20 cellular contexts compared by ENCODE assay signal in genomic region chr19:13417054-13417453, GRCh38.
A peak's percentile ranks its signal among the peaks of the same experiment; 100 is the strongest.
DNase-seq lines count a peak whose midpoint lies in the region; ATAC-seq and TF ChIP-seq lines count a peak whose summit lies in the region.
"Had no signal": no experiment of that assay in that cellular context is flagged by ENCODE, and none has a peak within 500 bp of the region (broad histone marks: within the 10 kb centered on the region; RNA-seq: fewer than 3 reads in every experiment).

No MANE protein-coding gene starts in this region.

- H3K4me3 Mint-ChIP-seq in activated B cell treated with CpG ODN at 0.5 μM for 24 hours = no peak overlapping the region
- peak overlapping the region; percentile 52 for H3K4me3 Mint-ChIP-seq in neural progenitor cell
- H3K4me3 Mint-ChIP-seq: dendritic cell treated with granulocyte-macrophage colony-stimulating factor and Interleukin-4, amounts not matched to agents 40 ng/mL and 50 ng/mL, for 4 days; neural crest cell had no signal

- POLR2A ChIA-PET in SK-N-SH (lab: Yijun Ruan, JAX) (no interaction called here), activated B cell treated with CpG ODN at 0.5 μM for 24 hours (lab: Charles Lee) (no interaction called here)

- no peak overlapping the region for H3K4me3 ChIP-seq in SK-N-SH (ENCODE audit: low read depth in 2 of 2, low read length in 1 of 2)
- H3K4me3 ChIP-seq in neural progenitor cell = no peak overlapping the region
- H3K4me3 ChIP-seq: adrenal gland, breast epithelium, prostate gland had no signal

- H3F3A ChIP-seq in SK-N-SH (replicated peaks; ENCODE audit: insufficient read depth) (no peaks in the 10 kb centered on the region), neural progenitor cell (ENCODE audit: low read depth) (no peaks in the 10 kb centered on the region)

- 13% methylated on average over 2 of the region's 10 CpGs for WGBS in SK-N-SH (ENCODE audit: low lambda C conversion rate)

- H3K9me3 Mint-ChIP-seq in activated B cell treated with CpG ODN at 0.5 μM for 24 hours (peaks cover 7% of the 10 kb centered on the region), neural progenitor cell (peaks cover 6% of the 10 kb centered on the region)

- H3K27ac ChIP-seq in SK-N-SH (ENCODE audit: low read depth in 2 of 2, low read length in 1 of 2) (no peak overlapping the region), neural progenitor cell (no peak overlapping the region)
- H3K27ac ChIP-seq: adrenal gland, breast epithelium, C4-2B, foreskin keratinocyte, prostate gland had no signal

- TF ChIP-seq CTCF in SK-N-SH (IDR thresholded peaks at IDR 0.05) (no peak), activated B cell treated with CpG ODN at 0.5 μM for 24 hours (IDR thresholded peaks at IDR 0.05) (no peak), neural progenitor cell (IDR thresholded peaks at IDR 0.05) (no peak)

- H2AFZ ChIP-seq in SK-N-SH (ENCODE audit: low read depth) (no peak overlapping the region), neural progenitor cell (replicated peaks) (no peak overlapping the region)

- DNase-seq in SK-N-SH = no peak
- peak; percentile 45 for DNase-seq in NAMALWA (ENCODE audit: low spot score)
- DNase-seq in activated B cell treated with CpG ODN at 0.5 μM for 24 hours = no peak
- no peak for DNase-seq in neural progenitor cell (ENCODE audit: low spot score)
- DNase-seq in COLO829 (ENCODE audit: low spot score) = no peak
- DNase-seq in activated CD8-positive, alpha-beta memory T cell treated with anti-CD3 and anti-CD28 coated beads for 24 hours = no peak
- DNase-seq in SIG-M5 treated with dmso at 0.1 percent for 504 hours (lab: John Stamatoyannopoulos, UW; ENCODE audit: unreplicated experiment) = no peak
- DNase-seq: activated gamma-delta T cell treated with Interleukin-2 at 50 U/mL for 16 hours; adrenal gland; DMS153; foreskin keratinocyte; kidney glomerular epithelial cell; NCI-H1105; NK-92 treated with Interleukin-12 subunit alpha and Interleukin-12 subunit beta, amount 100 ng/mL, for 24 hours had no signal

- CTCF ChIA-PET in SK-N-SH (lab: Yijun Ruan, JAX) (no interaction called here), activated B cell treated with CpG ODN at 0.5 μM for 24 hours (lab: Charles Lee) (no interaction called here)

- no peaks in the 10 kb centered on the region for H3K79me2 ChIP-seq in SK-N-SH (ENCODE audit: insufficient read depth)
- no peaks in the 10 kb centered on the region for H3K79me2 ChIP-seq in neural progenitor cell (ENCODE audit: low read depth)

- H4K20me1 ChIP-seq in SK-N-SH (ENCODE audit: insufficient read depth) (no peaks in the 10 kb centered on the region), neural progenitor cell (ENCODE audit: low read depth) (peaks cover 7% of the 10 kb centered on the region)

- peaks cover 65% of the 10 kb centered on the region for H3K27me3 ChIP-seq in SK-N-SH (ENCODE audit: insufficient read depth)
- H3K27me3 ChIP-seq in neural progenitor cell = no peaks in the 10 kb centered on the region
- H3K27me3 ChIP-seq: adrenal gland, breast epithelium, foreskin keratinocyte had no signal

- H3K4me1 ChIP-seq in SK-N-SH (ENCODE audit: control insufficient read depth in 1 of 2, insufficient read depth in 2 of 2, low read depth in 1 of 2, low read length in 1 of 2) = no peaks in the 10 kb centered on the region
- no peaks in the 10 kb centered on the region for H3K4me1 ChIP-seq in neural progenitor cell
- H3K4me1 ChIP-seq: adrenal gland, breast epithelium, foreskin keratinocyte, prostate gland had no signal

- peak; percentile 40; the same call in 1 of the 3 replicates for ATAC-seq in SK-N-SH treated with all-trans-retinoic acid at 6 μM for 48 hours
- ATAC-seq in activated B cell treated with CpG ODN at 0.5 μM for 24 hours (ENCODE audit: low read depth) = peak; percentile 31
- ATAC-seq: foreskin keratinocyte had no signal

- no peak for TF ChIP-seq RAD21 in SK-N-SH (IDR thresholded peaks at IDR 0.05; ENCODE audit: low read length)

- H3K27me3 Mint-ChIP-seq in activated B cell treated with CpG ODN at 0.5 μM for 24 hours = peaks cover 6% of the 10 kb centered on the region
- H3K27me3 Mint-ChIP-seq in neural progenitor cell (ENCODE audit: insufficient read depth, low read depth) = peaks cover 2% of the 10 kb centered on the region
- H3K27me3 Mint-ChIP-seq: dendritic cell treated with granulocyte-macrophage colony-stimulating factor and Interleukin-4, amounts not matched to agents 40 ng/mL and 50 ng/mL, for 4 days had no signal

- no peaks in the 10 kb centered on the region for H3K36me3 Mint-ChIP-seq in activated B cell treated with CpG ODN at 0.5 μM for 24 hours (ENCODE audit: low read depth)
- H3K36me3 Mint-ChIP-seq in neural progenitor cell = no peaks in the 10 kb centered on the region

- H3K9ac ChIP-seq in SK-N-SH = no peak overlapping the region
- H3K9ac ChIP-seq in neural progenitor cell = no peak overlapping the region

- intact Hi-C loops in activated B cell treated with CpG ODN at 0.5 μM for 24 hours (cut with micrococcal nuclease) = no loop called here

- H3K9me3 ChIP-seq in SK-N-SH (no peaks in the 10 kb centered on the region), neural progenitor cell (ENCODE audit: low read depth) (no peaks in the 10 kb centered on the region)
- H3K9me3 ChIP-seq: adrenal gland, prostate gland had no signal

- no peak for TF ChIP-seq EP300 in SK-N-SH (IDR thresholded peaks at IDR 0.05; ENCODE audit: borderline replicate concordance in 1 of 2, low read depth in 1 of 2, low read length in 1 of 2)

- H3K4me2 ChIP-seq in SK-N-SH = no peak overlapping the region
- H3K4me2 ChIP-seq in neural progenitor cell = no peak overlapping the region

- H3K4me1 Mint-ChIP-seq in activated B cell treated with CpG ODN at 0.5 μM for 24 hours (peaks cover 10% of the 10 kb centered on the region), neural progenitor cell (peaks cover 17% of the 10 kb centered on the region)

- H3K36me3 ChIP-seq in SK-N-SH (replicated peaks in 1 of 2; ENCODE audit: control insufficient read depth in 1 of 2, insufficient read depth in 2 of 2, low read length in 1 of 2) (no peaks in the 10 kb centered on the region), neural progenitor cell (no peaks in the 10 kb centered on the region)
- H3K36me3 ChIP-seq: adrenal gland, breast epithelium, prostate gland had no signal

- no peaks in the 10 kb centered on the region for H3K9me2 ChIP-seq in SK-N-SH

- no peak overlapping the region for H3K27ac Mint-ChIP-seq in activated B cell treated with CpG ODN at 0.5 μM for 24 hours
- H3K27ac Mint-ChIP-seq in neural progenitor cell = peak overlapping the region; percentile 46
- H3K27ac Mint-ChIP-seq: dendritic cell treated with granulocyte-macrophage colony-stimulating factor and Interleukin-4, amounts not matched to agents 40 ng/mL and 50 ng/mL, for 4 days had no signal

TF ChIP-seq in SK-N-SH treated with all-trans-retinoic acid at 6 μM for 48 hours, 23 proteins besides CTCF, POLR2A, EP300 and RAD21 (continues in another document):
- TF ChIP-seq ZFP3 (CRISPR knock-in tag; IDR thresholded peaks at IDR 0.05) = no peak
- no peak for TF ChIP-seq TOX (CRISPR knock-in tag; IDR thresholded peaks at IDR 0.05; ENCODE audit: borderline replicate concordance)
- TF ChIP-seq TCF4 (CRISPR knock-in tag; IDR thresholded peaks at IDR 0.05; ENCODE audit: borderline replicate concordance) = no peak
- TF ChIP-seq PATZ1 (CRISPR knock-in tag; IDR thresholded peaks at IDR 0.05; ENCODE audit: borderline replicate concordance) = no peak
- no peak for TF ChIP-seq OSR1 (CRISPR knock-in tag; IDR thresholded peaks at IDR 0.05)
- TF ChIP-seq ARNTL (CRISPR knock-in tag; IDR thresholded peaks at IDR 0.05; ENCODE audit: borderline replicate concordance, low read depth) = no peak
- TF ChIP-seq ZNF8 (CRISPR knock-in tag; IDR thresholded peaks at IDR 0.05) = no peak
- TF ChIP-seq GLIS3 (CRISPR knock-in tag; IDR thresholded peaks at IDR 0.05) = no peak

TF ChIP-seq in SK-N-SH, 30 proteins besides CTCF, POLR2A, EP300 and RAD21:
- no peak for TF ChIP-seq RXRA (IDR thresholded peaks at IDR 0.05; ENCODE audit: borderline replicate concordance, low read depth)
